14 cellular contexts compared by ENCODE assay signal in the genomic region with DNA sequence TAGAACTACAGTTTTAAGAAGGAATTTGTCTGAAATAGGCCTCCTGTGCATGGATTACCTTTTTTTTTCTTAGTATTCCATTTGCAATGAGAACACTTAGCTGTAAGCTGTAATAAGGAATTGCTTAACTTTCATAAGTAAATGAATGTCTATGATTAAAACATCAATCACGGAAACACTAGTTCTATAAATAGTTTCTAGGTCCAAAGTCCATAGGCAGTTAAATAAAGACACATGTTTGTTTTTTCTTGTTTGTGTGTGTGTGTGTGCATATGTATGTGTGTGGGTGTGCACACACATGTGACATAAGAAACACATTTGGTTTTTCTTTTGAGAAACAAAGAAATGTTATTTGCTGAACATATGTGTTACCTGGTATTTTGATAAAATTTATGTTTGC. TPM values are rescaled to one million over a fixed set of nuclear protein-coding genes. Genes with fewer than 3 reads are reported as not detected.
A peak's percentile ranks its signal among the peaks of the same experiment; 100 is the strongest.
DNase-seq lines count a peak whose midpoint lies in the region; ATAC-seq, FAIRE-seq and TF ChIP-seq lines count a peak whose summit lies in the region.
"Had no signal": no experiment of that assay in that cellular context is flagged by ENCODE, and none has a peak within 500 bp of the region (broad histone marks: within the 10 kb centered on the region; RNA-seq: fewer than 3 reads in every experiment).

No MANE protein-coding gene starts in this region.

- peaks cover 10% of the 10 kb centered on the region for H3K36me3 Mint-ChIP-seq in activated T-cell treated with anti-CD3 and anti-CD28 coated beads, Interleukin-2, amount 50 U/mL, for 24 hours (ENCODE audit: low read depth)
- peaks cover 2% of the 10 kb centered on the region for H3K36me3 Mint-ChIP-seq in activated T-cell treated with anti-CD3 and anti-CD28 coated beads, Interleukin-2, amount 50 U/mL, for 4 hours (ENCODE audit: insufficient read depth)

- no peak for TF ChIP-seq POLR2A in Peyer's patch (IDR thresholded peaks at IDR 0.05)

- peak overlapping the region; percentile 21 for H3K4me3 Mint-ChIP-seq in activated T-cell treated with anti-CD3 and anti-CD28 coated beads, Interleukin-2, amount 50 U/mL, for 24 hours
- no peak overlapping the region for H3K4me3 Mint-ChIP-seq in activated T-cell treated with anti-CD3 and anti-CD28 coated beads, Interleukin-2, amount 50 U/mL, for 4 hours

- H3K4me1 ChIP-seq in Peyer's patch (peaks cover 0 to 54% (median 27%) of the 10 kb centered on the region in 4 donors), small intestine (ENCODE audit: control insufficient read depth in 2 of 2, insufficient read depth in 1 of 2, low read depth in 1 of 2, low read length in 1 of 2) (peaks cover 9 to 16% of the 10 kb centered on the region in 2 donors), SJCRH30 (no peaks in the 10 kb centered on the region)
- H3K4me1 ChIP-seq in effector memory CD4-positive, alpha-beta T cell (ENCODE audit: control insufficient read depth, insufficient read depth, low read length, poor library complexity, severe bottlenecking), result peaks cover 73% of the 10 kb centered on the region
- H3K4me1 ChIP-seq: uterus had no signal

- TF ChIP-seq CTCF in Peyer's patch (IDR thresholded peaks at IDR 0.05), result no peak

- DNase-seq in activated T-cell treated with anti-CD3 and anti-CD28 coated beads, Interleukin-2, amount 50 U/mL, for 24 hours, result no peak
- DNase-seq in activated T-cell treated with anti-CD3 and anti-CD28 coated beads, Interleukin-2, amount 50 U/mL, for 4 hours, result no peak
- DNase-seq in Peyer's patch (no peak), small intestine (peak; percentile 90), SJCRH30 (no peak), medulla oblongata (ENCODE audit: extremely low spot score) (no peak)
- DNase-seq in effector memory CD4-positive, alpha-beta T cell, result no peak
- DNase-seq: GM23248; mammary epithelial cell; NCI-H2171 treated with DMSO at 0.1 percent for 48 hours; stimulated activated naive CD4-positive, alpha-beta T cell treated with Interleukin-2 at 50 U/mL for 16 hours; uterus had no signal

- H3K9me3 ChIP-seq in Peyer's patch (no peaks in the 10 kb centered on the region), small intestine (ENCODE audit: control insufficient read depth, low read depth) (no peaks in the 10 kb centered on the region), SJCRH30 (replicated peaks) (no peaks in the 10 kb centered on the region)
- no peaks in the 10 kb centered on the region for H3K9me3 ChIP-seq in effector memory CD4-positive, alpha-beta T cell (ENCODE audit: control insufficient read depth, low read length)
- H3K9me3 ChIP-seq: uterus had no signal

- no peaks in the 10 kb centered on the region for H3K27me3 Mint-ChIP-seq in activated T-cell treated with anti-CD3 and anti-CD28 coated beads, Interleukin-2, amount 50 U/mL, for 24 hours
- H3K27me3 Mint-ChIP-seq in activated T-cell treated with anti-CD3 and anti-CD28 coated beads, Interleukin-2, amount 50 U/mL, for 4 hours (ENCODE audit: low read depth), result no peaks in the 10 kb centered on the region

- H3K4me3 ChIP-seq in Peyer's patch (no peak overlapping the region), small intestine (ENCODE audit: low read depth in 1 of 2, low read length in 2 of 2) (no peak overlapping the region), SJCRH30 (no peak overlapping the region)
- no peak overlapping the region for H3K4me3 ChIP-seq in effector memory CD4-positive, alpha-beta T cell (ENCODE audit: insufficient read depth, low read depth, low read length, poor library complexity, severe bottlenecking)
- H3K4me3 ChIP-seq: GM23248, uterus had no signal

- FAIRE-seq in small intestine (lab: Jason Lieb, UNC), result peak; percentile 92

- peaks cover under 1% of the 10 kb centered on the region for H3K9me3 Mint-ChIP-seq in activated T-cell treated with anti-CD3 and anti-CD28 coated beads, Interleukin-2, amount 50 U/mL, for 24 hours
- no peaks in the 10 kb centered on the region for H3K9me3 Mint-ChIP-seq in activated T-cell treated with anti-CD3 and anti-CD28 coated beads, Interleukin-2, amount 50 U/mL, for 4 hours

- no peak for ATAC-seq in activated T-cell treated with anti-CD3 and anti-CD28 coated beads, Interleukin-2, amount 50 U/mL, for 4 hours
- no peak for ATAC-seq in GM21723 (IDR thresholded peaks at IDR 0.05; ENCODE audit: unreplicated experiment)

- peak overlapping the region; percentile 93 for H3K27ac Mint-ChIP-seq in activated T-cell treated with anti-CD3 and anti-CD28 coated beads, Interleukin-2, amount 50 U/mL, for 24 hours

- H3K27ac ChIP-seq in Peyer's patch (peak overlapping the region; percentile 30 to 79 (median 52)), small intestine (ENCODE audit: low read depth in 1 of 2, low read length in 1 of 2) (no peak overlapping the region), SJCRH30 (no peak overlapping the region)
- H3K27ac ChIP-seq in effector memory CD4-positive, alpha-beta T cell (ENCODE audit: insufficient read depth, low read length, poor library complexity, severe bottlenecking), result peak overlapping the region; percentile 78
- H3K27ac ChIP-seq: GM23248, uterus, VCaP had no signal

- WGBS in small intestine, 3 donors, result 5 to 29% (median 9%) methylated on average over 1 of the region's 1 CpG

- H3K36me3 ChIP-seq in Peyer's patch (no peaks in the 10 kb centered on the region), small intestine (ENCODE audit: control insufficient read depth in 2 of 2, insufficient read depth in 2 of 2, low read length in 2 of 2) (no peaks in the 10 kb centered on the region), SJCRH30 (no peaks in the 10 kb centered on the region)
- H3K36me3 ChIP-seq in effector memory CD4-positive, alpha-beta T cell (ENCODE audit: control insufficient read depth, insufficient read depth, low read length), result no peaks in the 10 kb centered on the region
- H3K36me3 ChIP-seq: uterus had no signal

- peaks cover 90% of the 10 kb centered on the region for H3K4me1 Mint-ChIP-seq in activated T-cell treated with anti-CD3 and anti-CD28 coated beads, Interleukin-2, amount 50 U/mL, for 24 hours (ENCODE audit: low read depth)
- H3K4me1 Mint-ChIP-seq in activated T-cell treated with anti-CD3 and anti-CD28 coated beads, Interleukin-2, amount 50 U/mL, for 4 hours (ENCODE audit: low read depth), result peaks cover 88% of the 10 kb centered on the region

- no peaks in the 10 kb centered on the region for H3K27me3 ChIP-seq in Peyer's patch
- no peaks in the 10 kb centered on the region for H3K27me3 ChIP-seq in effector memory CD4-positive, alpha-beta T cell (replicated peaks; ENCODE audit: control insufficient read depth, insufficient read depth, low read length, poor library complexity, severe bottlenecking)
- H3K27me3 ChIP-seq in small intestine (ENCODE audit: control insufficient read depth in 2 of 2, insufficient read depth in 2 of 2, low read length in 2 of 2), result no peaks in the 10 kb centered on the region
- no peaks in the 10 kb centered on the region for H3K27me3 ChIP-seq in SJCRH30
- H3K27me3 ChIP-seq: uterus had no signal

RNA-seq across cellular contexts. Expression of gene GPRIN3, which starts 11.2 kb away (rescaled TPM):
- total RNA-seq in activated T-cell treated with anti-CD3 and anti-CD28 coated beads, Interleukin-2, amount 50 U/mL, for 4 hours, result 10 to 100 TPM in 2 of 3 donors, 1 to 10 TPM in 1; 7.4 to 13.2 (median 10.6) TPM
- total RNA-seq in Peyer's patch, result 10 to 100 TPM; 13.1 to 26.8 (median 17.8) TPM
- polyA plus RNA-seq in small intestine, result 1 to 10 TPM; 1.4 to 3.7 (median 2.2) TPM
- total RNA-seq in SJCRH30 (2014; rRNA removed; shearing (Covaris generic)), result 0.08 and 0.12 TPM in 2 replicates
- total RNA-seq: GM23248 had no signal
- polyA plus RNA-seq: mammary epithelial cell had no signal

Comparison
In these comparisons a context has a peak if more than half of its experiments do, and no peak if none do; other contexts are left out.
1. H3K27ac ChIP-seq: peak in Peyer's patch (4 of 4) and effector memory CD4-positive, alpha-beta T cell (single experiment); none in small intestine (0 of 2) and SJCRH30 (single experiment).